In genomic region chr3:9298236-9298635, GRCh38 we compare ENCODE assay signal across 16 cellular contexts. TPM values are rescaled to one million over a fixed set of nuclear protein-coding genes. Genes with fewer than 3 reads are reported as not detected.
"Had no signal": no experiment of that assay in that cellular context is flagged by ENCODE, and none has a peak within 500 bp of the region (broad histone marks: within the 10 kb centered on the region; RNA-seq: fewer than 3 reads in every experiment).

No MANE protein-coding gene starts in this region.

- DNase-seq: activated CD4-positive, alpha-beta T cell treated with anti-CD3 and anti-CD28 coated beads, Interleukin-2, amount 50 U/mL, for 1 hour; activated gamma-delta T cell; effector CD8-positive, alpha-beta T cell; heart right ventricle; left cardiac atrium; mesendoderm; naive thymus-derived CD8-positive, alpha-beta T cell; ovary; sigmoid colon; stimulated activated naive B cell treated with anti-CD40 and anti-IgM and Interleukin-4, amounts not matched to agents 10 μg/mL and 1 μg/mL and 100 μg/mL, for 72 hours; T-helper 1 cell; T1000; upper lobe of right lung had no signal

- H3K4me3 ChIP-seq: gastroesophageal sphincter, heart right ventricle, ovary, sigmoid colon, upper lobe of right lung had no signal

- ATAC-seq: activated CD4-positive, CD25-positive, alpha-beta regulatory T cell treated with anti-CD3 and anti-CD28 coated beads, Interleukin-2, amount 50 U/mL, for 24 hours; gastroesophageal sphincter; heart right ventricle; left cardiac atrium; naive thymus-derived CD8-positive, alpha-beta T cell; stimulated activated naive B cell treated with anti-CD40 and anti-IgM and Interleukin-4, amounts not matched to agents 10 μg/mL and 1 μg/mL and 100 μg/mL, for 72 hours; upper lobe of right lung had no signal

- H3K27me3 ChIP-seq: ovary, sigmoid colon, upper lobe of right lung had no signal

- H3K36me3 ChIP-seq: gastroesophageal sphincter, heart right ventricle, ovary, sigmoid colon, upper lobe of right lung had no signal

- H3K9me3 ChIP-seq: gastroesophageal sphincter, heart right ventricle, ovary, sigmoid colon, upper lobe of right lung had no signal

- H3K27ac ChIP-seq: gastroesophageal sphincter, heart right ventricle, ovary, sigmoid colon, upper lobe of right lung had no signal

RNA-seq across cellular contexts. Expression of gene SRGAP3, which starts 48.8 kb away (rescaled TPM):
- total RNA-seq: endothelial cell of umbilical vein had no signal
